ENCODE assay signal across 8 cellular contexts in genomic region chrX:1481636-1482529, GRCh38. TPM values are rescaled to one million over a fixed set of nuclear protein-coding genes. Genes with fewer than 3 reads are reported as not detected.
DNase-seq lines count a peak whose midpoint lies in the region; ATAC-seq, FAIRE-seq and TF ChIP-seq lines count a peak whose summit lies in the region.

No MANE protein-coding gene starts in this region.

- no peaks in the 10 kb centered on the region for H3K27me3 Mint-ChIP-seq in nephron (ENCODE audit: low read depth)

- DNase-seq in Ammon's horn (ENCODE audit: low spot score) (peak; percentile 74), HTR-8/SVneo (ENCODE audit: insufficient read length, low spot score) (peak; percentile 66), esophagus squamous epithelium (lab: John Stamatoyannopoulos, UW) (no peak), thoracic aorta (ENCODE audit: low spot score) (no peak), SKM-1 (lab: John Stamatoyannopoulos, UW; ENCODE audit: unreplicated experiment) (no peak)
- DNase-seq in activated CD8-positive, alpha-beta memory T cell treated with anti-CD3 and anti-CD28 coated beads for 48 hours (ENCODE audit: low read depth in 2 of 3, low spot score in 2 of 3): peak in 2 of 3 experiments; percentile 59 to 60

- peak; percentile 45 for ATAC-seq in GM19467 (IDR thresholded peaks at IDR 0.05; ENCODE audit: unreplicated experiment)
- no peak for ATAC-seq in thoracic aorta (ENCODE audit: insufficient number of reproducible peaks, low FRiP score, low read depth)

- H3K9me3 Mint-ChIP-seq in nephron: peaks cover 26% of the 10 kb centered on the region

- FAIRE-seq in HTR-8/SVneo (lab: Jason Lieb, UNC): peak; percentile 75

- H3K36me3 Mint-ChIP-seq in nephron (ENCODE audit: low read depth): no peaks in the 10 kb centered on the region

- peak overlapping the region; percentile 63 to 76 (median 64) for H3K4me3 Mint-ChIP-seq in nephron

- H3K4me3 ChIP-seq in esophagus squamous epithelium: peak overlapping the region in 1 of 4 donors; percentile 21
- peak overlapping the region; percentile 43 for H3K4me3 ChIP-seq in thoracic aorta

- intact Hi-C loops in esophagus squamous epithelium (cut with DNase I): no loop called here

- H3K4me1 Mint-ChIP-seq in nephron: peaks cover 7% of the 10 kb centered on the region

- TF ChIP-seq POLR2A in esophagus squamous epithelium (IDR thresholded peaks at IDR 0.05): peak in 1 of 4 donors; percentile 20

- H3K9me3 ChIP-seq in esophagus squamous epithelium: peaks cover 0 to 8% (median 0%) of the 10 kb centered on the region in 3 donors
- H3K9me3 ChIP-seq in thoracic aorta: no peaks in the 10 kb centered on the region

- WGBS in esophagus squamous epithelium, 2 donors: 9 to 22% methylated on average over 9 to 23 of the region's 26 CpGs

- TF ChIP-seq CTCF in esophagus squamous epithelium (IDR thresholded peaks at IDR 0.05): no peak
- TF ChIP-seq CTCF in nephron (IDR thresholded peaks at IDR 0.05; ENCODE audit: unreplicated experiment in 3 of 3): peak in 2 of 3 experiments; percentile 3 to 14
- no peak for TF ChIP-seq CTCF in thoracic aorta (IDR thresholded peaks at IDR 0.05)

- peaks cover 0 to 12% (median 0%) of the 10 kb centered on the region in 3 donors for H3K4me1 ChIP-seq in esophagus squamous epithelium
- H3K4me1 ChIP-seq in thoracic aorta (ENCODE audit: control insufficient read depth in 1 of 2, low read depth in 2 of 2): peaks cover 0 to 5% of the 10 kb centered on the region in 2 donors

- H3K27me3 ChIP-seq in esophagus squamous epithelium: no peaks in the 10 kb centered on the region
- no peaks in the 10 kb centered on the region for H3K27me3 ChIP-seq in thoracic aorta (replicated peaks; ENCODE audit: insufficient read depth)

- H3K27ac ChIP-seq in esophagus squamous epithelium (peak overlapping the region; percentile 32 to 76 (median 59)), thoracic aorta (peak overlapping the region in 1 of 2 donors; percentile 3)

- H3K36me3 ChIP-seq in esophagus squamous epithelium: no peaks in the 10 kb centered on the region
- no peaks in the 10 kb centered on the region for H3K36me3 ChIP-seq in thoracic aorta

- H3K27ac Mint-ChIP-seq in nephron: peak overlapping the region; percentile 15 to 77 (median 74)

RNA-seq across cellular contexts. Expression of gene ASMTL, which starts 29.2 kb away (rescaled TPM):
- total RNA-seq in esophagus squamous epithelium: 10 to 100 TPM in 2 of 4 donors, 1 to 10 TPM in 2; 4.4 to 21.4 (median 11.1) TPM
- 10 to 100 TPM; 30.8 to 43.5 TPM for total RNA-seq in thoracic aorta

RNA-seq across cellular contexts. Expression of gene P2RY8, which starts 55.1 kb away (rescaled TPM):
- total RNA-seq in esophagus squamous epithelium (1 to 10 TPM in 1 of 4 donors, under 1 TPM in 3; 0.34 to 1.3 (median 0.64) TPM), thoracic aorta (1 to 10 TPM; 4.0 to 4.2 TPM)

Comparison
In these comparisons a context has a peak if more than half of its experiments do, and no peak if none do; other contexts are left out.
1. DNase-seq: peak in Ammon's horn (single experiment), HTR-8/SVneo (single experiment) and activated CD8-positive, alpha-beta memory T cell treated with anti-CD3 and anti-CD28 coated beads for 48 hours (2 of 3); none in esophagus squamous epithelium (single experiment), thoracic aorta (single experiment) and SKM-1 (single experiment).
2. CTCF ChIP-seq: peak in nephron (2 of 3); none in esophagus squamous epithelium (0 of 6) and thoracic aorta (single experiment).